In the genomic region with DNA sequence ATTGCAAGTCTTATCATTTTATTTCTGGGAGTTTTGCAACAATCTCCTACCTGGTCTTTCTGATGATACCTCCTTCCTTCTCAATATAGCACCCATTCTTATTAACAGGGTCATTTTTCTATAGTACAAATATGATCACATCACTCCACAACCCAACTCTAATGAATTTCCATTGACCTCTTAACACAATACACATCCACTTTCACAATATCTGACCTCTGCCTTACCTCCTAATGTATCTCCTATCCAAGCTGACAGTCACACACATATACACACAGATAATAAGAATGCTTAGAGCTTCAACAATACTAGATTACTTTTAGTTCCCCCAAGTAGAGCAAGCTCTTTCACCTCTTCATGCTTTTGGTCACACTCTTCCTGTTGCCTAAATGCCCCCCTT, we compare ENCODE assay signal across 30 cellular contexts. TPM values are rescaled to one million over a fixed set of nuclear protein-coding genes. Genes with fewer than 3 reads are reported as not detected.
"Had no signal": no experiment of that assay in that cellular context is flagged by ENCODE, and none has a peak within 500 bp of the region (broad histone marks: within the 10 kb centered on the region; RNA-seq: fewer than 3 reads in every experiment).

No MANE protein-coding gene starts in this region.

- H3K4me3 ChIP-seq: ovary, psoas muscle, skin epidermis, smooth muscle cell, spleen, thoracic aorta, thyroid gland, tibial nerve, upper lobe of left lung, uterus had no signal

- H3K9me3 Mint-ChIP-seq: naive thymus-derived CD4-positive, alpha-beta T cell; nephron; neural crest cell; stimulated activated memory B cell treated with anti-CD40 and anti-IgM and Interleukin-4, amounts not matched to agents 10 μg/mL and 1 μg/mL and 100 μg/mL, for 72 hours; stimulated activated naive CD8-positive, alpha-beta T cell treated with anti-CD3 and anti-CD28 coated beads, Interleukin-15, amount 100 ng/mL, for 72 hours had no signal

- H3K27me3 ChIP-seq: neutrophil, ovary, spleen, thyroid gland, tibial nerve, upper lobe of left lung, uterus had no signal

- H3K9ac ChIP-seq: parathyroid adenoma had no signal

- H3K4me1 Mint-ChIP-seq: natural killer cell; neural crest cell; stimulated activated memory B cell treated with anti-CD40 and anti-IgM and Interleukin-4, amounts not matched to agents 10 μg/mL and 1 μg/mL and 100 μg/mL, for 72 hours; stimulated activated naive CD8-positive, alpha-beta T cell treated with anti-CD3 and anti-CD28 coated beads, Interleukin-15, amount 100 ng/mL, for 72 hours had no signal

- H3K27ac ChIP-seq: neutrophil, ovary, parathyroid adenoma, psoas muscle, skin epidermis, spleen, thoracic aorta, thyroid gland, tibial nerve, upper lobe of left lung, uterus had no signal

- DNase-seq: naive thymus-derived CD4-positive, alpha-beta T cell; natural killer cell; nucleus accumbens; ovary; posterior cingulate gyrus; psoas muscle; right cardiac atrium; spleen; stimulated activated CD4-positive, alpha-beta T cell treated with anti-CD3 and anti-CD28 coated beads, Interleukin-12 subunit alpha, Interleukin-12 subunit beta, amount 100 ng/mL, for 4 hours; stimulated activated CD4-positive, alpha-beta T cell treated with anti-CD3 and anti-CD28 coated beads, Interleukin-1b, Interleukin-23, amount 100 ng/mL, for 48 hours; stimulated activated CD4-positive, alpha-beta T cell treated with anti-CD3 and anti-CD28 coated beads, Interleukin-4, amount 100 ng/mL, for 1 hour; stimulated activated CD4-positive, alpha-beta T cell treated with anti-CD3 and anti-CD28 coated beads, Interleukin-4, amount 100 ng/mL, for 4 hours; stimulated activated CD8-positive, alpha-beta memory T cell treated with anti-CD3 and anti-CD28 coated beads, Interleukin-4, amount 100 ng/mL, for 48 hours; stimulated activated naive CD4-positive, alpha-beta T cell; stimulated activated naive CD8-positive, alpha-beta T cell treated with anti-CD3 and anti-CD28 coated beads, Interleukin-15, amount 100 ng/mL, for 72 hours; stimulated activated naive CD8-positive, alpha-beta T cell treated with anti-CD3 and anti-CD28 coated beads, Interleukin-15, Interleukin-2, amounts not matched to agents 100 U/mL and 50 U/mL, for 24 hours; trophoblast cell; upper lobe of left lung; uterus had no signal

- H3K36me3 ChIP-seq: neutrophil, ovary, spleen, thoracic aorta, thyroid gland, tibial nerve, upper lobe of left lung, uterus had no signal

- H3K9me3 ChIP-seq: neutrophil, ovary, psoas muscle, spleen, thoracic aorta, thyroid gland, tibial nerve, upper lobe of left lung, uterus had no signal

- H3K27ac Mint-ChIP-seq: naive thymus-derived CD4-positive, alpha-beta T cell; natural killer cell; nephron; progenitor cell of endocrine pancreas; stimulated activated memory B cell treated with anti-CD40 and anti-IgM and Interleukin-4, amounts not matched to agents 10 μg/mL and 1 μg/mL and 100 μg/mL, for 72 hours; stimulated activated naive CD8-positive, alpha-beta T cell treated with anti-CD3 and anti-CD28 coated beads, Interleukin-15, amount 100 ng/mL, for 72 hours had no signal

- H3K27me3 Mint-ChIP-seq: progenitor cell of endocrine pancreas; stimulated activated naive CD8-positive, alpha-beta T cell treated with anti-CD3 and anti-CD28 coated beads, Interleukin-15, amount 100 ng/mL, for 72 hours had no signal

- H3K4me3 Mint-ChIP-seq: naive thymus-derived CD4-positive, alpha-beta T cell; natural killer cell; nephron; neural crest cell; stimulated activated memory B cell treated with anti-CD40 and anti-IgM and Interleukin-4, amounts not matched to agents 10 μg/mL and 1 μg/mL and 100 μg/mL, for 72 hours; stimulated activated naive CD8-positive, alpha-beta T cell treated with anti-CD3 and anti-CD28 coated beads, Interleukin-15, amount 100 ng/mL, for 72 hours had no signal

- H3K4me1 ChIP-seq: parathyroid adenoma, psoas muscle, spleen, thyroid gland, tibial nerve, upper lobe of left lung, uterus had no signal

- H3K36me3 Mint-ChIP-seq: naive thymus-derived CD4-positive, alpha-beta T cell; natural killer cell; stimulated activated memory B cell treated with anti-CD40 and anti-IgM and Interleukin-4, amounts not matched to agents 10 μg/mL and 1 μg/mL and 100 μg/mL, for 72 hours had no signal

RNA-seq across cellular contexts. Expression of a gene that starts 40.9 kb away (rescaled TPM):
- total RNA-seq: natural killer cell had no signal
